In genomic region chr2:190533175-190533967, GRCh38 we compare ENCODE assay signal across 8 cellular contexts. TPM values are rescaled to one million over a fixed set of nuclear protein-coding genes. Genes with fewer than 3 reads are reported as not detected.
DNase-seq lines count a peak whose midpoint lies in the region; ATAC-seq and TF ChIP-seq lines count a peak whose summit lies in the region.

No MANE protein-coding gene starts in this region.

- H3K4me3 ChIP-seq in heart right ventricle (peak overlapping the region; percentile 60 to 88 (median 74)), iPS-18a (ENCODE audit: low read length) (peak overlapping the region; percentile 80), stomach smooth muscle (ENCODE audit: low read length in 2 of 2) (peak overlapping the region; percentile 89 to 91)

- ATAC-seq in heart right ventricle: peak in 2 of 8 donors; percentile 1 to 22
- ATAC-seq in Right ventricle myocardium inferior: no peak
- no peak for ATAC-seq in activated T-cell treated with anti-CD3 and anti-CD28 coated beads, Interleukin-2, amount 50 U/mL, for 4 hours
- ATAC-seq in HG03108 (IDR thresholded peaks at IDR 0.05; ENCODE audit: unreplicated experiment): no peak
- ATAC-seq in GM18502 (IDR thresholded peaks at IDR 0.05; ENCODE audit: poor library complexity, unreplicated experiment): no peak

- H3K4me1 Mint-ChIP-seq in activated T-cell treated with anti-CD3 and anti-CD28 coated beads, Interleukin-2, amount 50 U/mL, for 4 hours (ENCODE audit: low read depth): peaks cover 67% of the 10 kb centered on the region

- H3K27me3 ChIP-seq in heart right ventricle (no peaks in the 10 kb centered on the region), iPS-18a (ENCODE audit: control insufficient read depth, insufficient read depth, low read length) (no peaks in the 10 kb centered on the region), stomach smooth muscle (ENCODE audit: control insufficient read depth in 1 of 2, insufficient read depth in 2 of 2, low read length in 2 of 2) (no peaks in the 10 kb centered on the region)

- H3K4me3 Mint-ChIP-seq in activated T-cell treated with anti-CD3 and anti-CD28 coated beads, Interleukin-2, amount 50 U/mL, for 4 hours: peak overlapping the region; percentile 95

- H3K27me3 Mint-ChIP-seq in activated T-cell treated with anti-CD3 and anti-CD28 coated beads, Interleukin-2, amount 50 U/mL, for 4 hours (ENCODE audit: low read depth): no peaks in the 10 kb centered on the region

- peaks cover 9% of the 10 kb centered on the region for H3K36me3 Mint-ChIP-seq in activated T-cell treated with anti-CD3 and anti-CD28 coated beads, Interleukin-2, amount 50 U/mL, for 4 hours (ENCODE audit: insufficient read depth)

- H3K9ac ChIP-seq in iPS-18a (ENCODE audit: low read length): peak overlapping the region; percentile 79
- H3K9ac ChIP-seq in stomach smooth muscle (ENCODE audit: low read length in 2 of 2): peak overlapping the region; percentile 93 to 97

- H3K4me1 ChIP-seq in heart right ventricle (peaks cover 0 to 58% (median 35%) of the 10 kb centered on the region in 9 donors), iPS-18a (ENCODE audit: control insufficient read depth, low read depth, low read length) (peaks cover 25% of the 10 kb centered on the region), stomach smooth muscle (ENCODE audit: control insufficient read depth, insufficient read depth, low read length) (peaks cover 7% of the 10 kb centered on the region)

- H3K9me3 Mint-ChIP-seq in activated T-cell treated with anti-CD3 and anti-CD28 coated beads, Interleukin-2, amount 50 U/mL, for 4 hours: peaks cover 8% of the 10 kb centered on the region

- H3K9me3 ChIP-seq in heart right ventricle (peaks cover 0 to 19% (median 7%) of the 10 kb centered on the region in 11 donors), iPS-18a (ENCODE audit: control insufficient read depth, low read depth, low read length) (peaks cover 3% of the 10 kb centered on the region), stomach smooth muscle (ENCODE audit: control insufficient read depth in 2 of 2, low read length in 2 of 2) (peaks cover 0 to under 1% of the 10 kb centered on the region in 2 donors)

- intact Hi-C loops in heart right ventricle (cut with DNase I) (loop anchor here in 8 of 10 donors (5.0 to 10.0 kb wide), 6 partner anchors 51 to 271 kb away; partner anchors contain the start of gene NAB1 (in 4 of the 8)), Right ventricle myocardium inferior (cut with DNase I) (loop anchor here (5.0 kb wide), 1 partner anchor 49 kb away; no protein-coding TSS in a partner anchor)

- H3K36me3 ChIP-seq in heart right ventricle (no peaks in the 10 kb centered on the region), iPS-18a (ENCODE audit: control insufficient read depth, low read depth, low read length) (no peaks in the 10 kb centered on the region), stomach smooth muscle (ENCODE audit: control insufficient read depth in 2 of 2, insufficient read depth in 2 of 2, low read length in 2 of 2) (no peaks in the 10 kb centered on the region)

- H3K27ac ChIP-seq in heart right ventricle: peak overlapping the region; percentile 89 to 99 (median 98)
- peak overlapping the region; percentile 52 for H3K27ac ChIP-seq in iPS-18a (ENCODE audit: low read length)
- H3K27ac ChIP-seq in stomach smooth muscle (ENCODE audit: low read length): peak overlapping the region; percentile 90

- 56 to 74% methylated on average over 10 of the region's 10 CpGs for WGBS in heart right ventricle, 2 donors

- no peak for TF ChIP-seq CTCF in heart right ventricle (IDR thresholded peaks at IDR 0.05)

- DNase-seq in heart right ventricle (no peak), Right ventricle myocardium inferior (ENCODE audit: missing footprints) (no peak), SIG-M5 treated with dmso at 0.1 percent for 504 hours (lab: John Stamatoyannopoulos, UW; ENCODE audit: unreplicated experiment) (no peak)
- DNase-seq in activated T-cell treated with anti-CD3 and anti-CD28 coated beads, Interleukin-2, amount 50 U/mL, for 4 hours: no peak

RNA-seq across cellular contexts. Expression of gene NEMP2, which starts 1.2 kb away (rescaled TPM):
- total RNA-seq in heart right ventricle (1 to 10 TPM; 2.0 to 4.7 (median 2.7) TPM), Right ventricle myocardium inferior (3.5 TPM)
- under 1 TPM; 0.51 to 0.75 TPM for polyA plus RNA-seq in heart right ventricle
- 1 to 10 TPM; 6.8 to 8.6 (median 8.5) TPM for total RNA-seq in activated T-cell treated with anti-CD3 and anti-CD28 coated beads, Interleukin-2, amount 50 U/mL, for 4 hours
